30 cellular contexts compared by ENCODE assay signal in the genomic region with DNA sequence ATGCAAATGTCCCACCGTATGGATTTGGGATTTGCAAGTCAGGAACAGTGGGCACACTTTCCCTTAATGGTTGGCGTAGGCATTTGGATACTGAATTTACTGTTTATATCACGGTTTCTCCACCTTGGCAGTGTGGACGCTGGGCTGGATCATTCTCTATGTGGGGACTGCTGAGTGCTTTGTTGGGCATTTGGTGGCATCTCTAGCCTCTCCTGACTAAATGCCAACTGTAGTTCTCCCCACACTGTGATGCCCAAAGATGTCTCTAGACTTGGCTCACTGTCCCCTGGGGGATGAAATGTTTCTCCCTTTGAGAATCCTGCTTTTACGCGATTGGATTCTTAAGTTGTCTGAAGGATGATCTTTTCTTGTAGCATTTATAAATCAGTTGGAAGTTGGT. TPM values are rescaled to one million over a fixed set of nuclear protein-coding genes. Genes with fewer than 3 reads are reported as not detected.
"Had no signal": no experiment of that assay in that cellular context is flagged by ENCODE, and none has a peak within 500 bp of the region (broad histone marks: within the 10 kb centered on the region; RNA-seq: fewer than 3 reads in every experiment).

No MANE protein-coding gene starts in this region.

- DNase-seq: hypothalamus; immature natural killer cell; kidney; left colon; left lung; mesendoderm; naive B cell; natural killer cell; nephron progenitor cell; occipital lobe; small intestine; spleen; stimulated activated CD4-positive, alpha-beta T cell treated with anti-CD3 and anti-CD28 coated beads, Interleukin-4, amount 100 ng/mL, for 24 hours; stimulated activated naive CD4-positive, alpha-beta T cell; tibial artery; trophoblast cell; upper lobe of right lung had no signal

- H3K27me3 ChIP-seq: left lung, neural progenitor cell, neutrophil, right atrium auricular region, spleen, tibial artery, upper lobe of right lung had no signal

- H3K4me1 ChIP-seq: left lung, neural progenitor cell, parathyroid adenoma, spleen, suprapubic skin, tibial artery, upper lobe of right lung had no signal

- H3K9ac ChIP-seq: neural progenitor cell, parathyroid adenoma had no signal

- ATAC-seq: left colon; left lung; natural killer cell; stimulated activated effector memory CD8-positive, alpha-beta T cell treated with anti-CD3 and anti-CD28 coated beads, Interleukin-12 subunit alpha, Interleukin-12 subunit beta, amount 100 ng/mL, for 72 hours; upper lobe of right lung had no signal

- H3K9me3 ChIP-seq: left lung, neutrophil, right atrium auricular region, suprapubic skin, thoracic aorta, tibial artery, upper lobe of right lung had no signal

- H2AFZ ChIP-seq: neural progenitor cell, parathyroid adenoma had no signal

- H3K27ac ChIP-seq: left lung, neural progenitor cell, neutrophil, parathyroid adenoma, right atrium auricular region, spleen, suprapubic skin, thoracic aorta, tibial artery, upper lobe of right lung had no signal

- H3K4me2 ChIP-seq: neural progenitor cell had no signal

- H3K4me3 ChIP-seq: left lung, lung, neural progenitor cell, right atrium auricular region, spleen, suprapubic skin, thoracic aorta, tibial artery, upper lobe of right lung had no signal

- H3K79me2 ChIP-seq: parathyroid adenoma had no signal

- H3K36me3 ChIP-seq: left lung, neural progenitor cell, neutrophil, right atrium auricular region, spleen, suprapubic skin, thoracic aorta, tibial artery, upper lobe of right lung had no signal

RNA-seq across cellular contexts. Expression of gene RBFOX1, which starts 49.0 kb away (rescaled TPM):
- total RNA-seq: left lung, mononuclear cell, natural killer cell, osteocyte, posterior vena cava, pulmonary artery endothelial cell, renal cortical epithelial cell, spleen, thoracic aorta, upper lobe of right lung had no signal
- polyA plus RNA-seq: immature natural killer cell, lung had no signal
